In genomic region chr2:61707984-61708852, GRCh38 we compare ENCODE assay signal across 9 cellular contexts.
A peak's percentile ranks its signal among the peaks of the same experiment; 100 is the strongest.
DNase-seq lines count a peak whose midpoint lies in the region; ATAC-seq and TF ChIP-seq lines count a peak whose summit lies in the region.
"Had no signal": no experiment of that assay in that cellular context is flagged by ENCODE, and none has a peak within 500 bp of the region (broad histone marks: within the 10 kb centered on the region; RNA-seq: fewer than 3 reads in every experiment).

No MANE protein-coding gene starts in this region.

- peak; percentile 28 for DNase-seq in SIG-M5 treated with dmso at 0.1 percent for 504 hours (lab: John Stamatoyannopoulos, UW; ENCODE audit: unreplicated experiment)
- no peak for DNase-seq in SIG-M5 (lab: John Stamatoyannopoulos, UW)
- DNase-seq in NCI-H1105 (lab: John Stamatoyannopoulos, UW): peak; percentile 48
- DNase-seq in lower lobe of right lung: no peak
- DNase-seq in anterior cingulate cortex (lab: John Stamatoyannopoulos, UW): no peak
- DNase-seq in foreskin melanocyte: no peak

- H3K27me3 ChIP-seq in lower lobe of right lung (ENCODE audit: low read depth): no peaks in the 10 kb centered on the region

- TF ChIP-seq CTCF in VCaP (conservative IDR thresholded peaks at IDR 0.05) (no peak), lower lobe of right lung (IDR thresholded peaks at IDR 0.05) (no peak)

- peak; percentile 96 for ATAC-seq in HG02623 (IDR thresholded peaks at IDR 0.05; ENCODE audit: unreplicated experiment)
- peak; percentile 65 to 73 for ATAC-seq in lower lobe of right lung

- H3K4me3 ChIP-seq in lower lobe of right lung: no peak overlapping the region
- H3K4me3 ChIP-seq: skin epidermis had no signal

- no peaks in the 10 kb centered on the region for H3K4me1 ChIP-seq in lower lobe of right lung

- intact Hi-C loops in lower lobe of right lung (cut with DNase I): no loop called here

- H3K36me3 ChIP-seq in lower lobe of right lung: no peaks in the 10 kb centered on the region

- H3K9me3 ChIP-seq in lower lobe of right lung: no peaks in the 10 kb centered on the region

- peak overlapping the region; percentile 99 for H3K27ac ChIP-seq in VCaP
- H3K27ac ChIP-seq in lower lobe of right lung: no peak overlapping the region
- H3K27ac ChIP-seq: skin epidermis had no signal

Comparison
In these comparisons a context has a peak if more than half of its experiments do, and no peak if none do; other contexts are left out.
1. DNase-seq: peak in SIG-M5 treated with dmso at 0.1 percent for 504 hours (single experiment) and NCI-H1105 (single experiment); none in SIG-M5 (single experiment), lower lobe of right lung (single experiment), anterior cingulate cortex (0 of 58) and foreskin melanocyte (single experiment).